8 cellular contexts compared by ENCODE assay signal in the genomic region with DNA sequence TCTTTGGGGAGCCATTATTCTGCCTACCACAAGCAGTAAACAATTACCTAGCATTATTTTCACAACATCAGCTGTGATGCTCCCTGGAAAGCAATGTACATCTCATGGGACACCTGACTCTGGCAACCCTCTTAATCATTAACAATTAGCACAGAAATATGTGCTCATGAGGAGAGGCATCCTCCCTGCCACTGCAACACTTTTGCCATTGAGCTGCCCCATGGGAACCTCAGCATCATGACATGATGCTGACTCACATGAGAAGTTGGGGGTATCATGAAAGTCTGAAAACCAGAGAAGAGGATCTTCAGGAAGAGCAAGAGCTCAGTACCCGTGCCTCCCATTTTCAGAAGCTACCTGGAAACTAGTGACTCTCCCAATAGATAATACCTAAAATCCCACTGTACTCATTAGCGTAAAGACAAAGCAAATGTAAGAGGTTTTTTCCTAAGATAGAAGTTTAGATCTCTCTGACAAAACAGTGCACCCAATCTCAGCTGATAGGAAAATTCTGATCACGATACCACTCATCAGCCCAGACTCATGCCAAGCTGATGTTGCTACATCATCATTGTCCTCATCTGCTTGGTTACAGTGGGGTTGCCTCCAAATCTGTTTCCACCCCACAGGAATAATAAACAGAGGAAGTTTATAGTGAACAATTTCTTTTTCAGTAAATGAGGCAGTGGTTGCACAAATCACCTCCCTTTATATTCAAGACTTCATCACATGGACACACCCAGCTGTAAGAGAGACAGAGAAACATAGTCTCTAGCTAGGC.
"Had no signal": no experiment of that assay in that cellular context is flagged by ENCODE, and none has a peak within 500 bp of the region (broad histone marks: within the 10 kb centered on the region; RNA-seq: fewer than 3 reads in every experiment).

No MANE protein-coding gene starts in this region.

- ATAC-seq: stimulated activated naive CD8-positive, alpha-beta T cell treated with anti-CD3 and anti-CD28 coated beads, Interleukin-15, Interleukin-2, amounts not matched to agents 100 U/mL and 50 U/mL, for 24 hours; upper lobe of right lung had no signal

- DNase-seq: activated CD4-positive, alpha-beta T cell treated with anti-CD3 and anti-CD28 coated beads, Interleukin-2, amount 50 U/mL, for 4 hours; activated CD4-positive, CD25-positive, alpha-beta regulatory T cell treated with anti-CD3 and anti-CD28 coated beads, Interleukin-2, amount 50 U/mL, for 72 hours; activated T-cell treated with anti-CD3 and anti-CD28 coated beads, Interleukin-2, amount 50 U/mL, for 1 hour; ovary; stimulated activated CD4-positive, alpha-beta T cell treated with anti-CD3 and anti-CD28 coated beads, Interleukin-4, amount 100 ng/mL, for 1 hour; stimulated activated CD8-positive, alpha-beta memory T cell treated with anti-CD3 and anti-CD28 coated beads, Interleukin-4, amount 100 ng/mL, for 48 hours; stimulated activated naive CD8-positive, alpha-beta T cell treated with anti-CD3 and anti-CD28 coated beads, Interleukin-15, Interleukin-2, amounts not matched to agents 100 U/mL and 50 U/mL, for 24 hours; upper lobe of right lung had no signal
